Comparison of ENCODE assay signal across 25 cellular contexts in genomic region chr22:21856197-21856596, GRCh38. TPM values are rescaled to one million over a fixed set of nuclear protein-coding genes. Genes with fewer than 3 reads are reported as not detected.
DNase-seq lines count a peak whose midpoint lies in the region; ATAC-seq and TF ChIP-seq lines count a peak whose summit lies in the region.
"Had no signal": no experiment of that assay in that cellular context is flagged by ENCODE, and none has a peak within 500 bp of the region (broad histone marks: within the 10 kb centered on the region; RNA-seq: fewer than 3 reads in every experiment).

No MANE protein-coding gene starts in this region.

- H3K4me3 Mint-ChIP-seq in H9 (no peak overlapping the region; a peak in 1 of 5 replicates), natural killer cell (peak overlapping the region; percentile 18)
- H3K4me3 Mint-ChIP-seq in dendritic cell treated with granulocyte-macrophage colony-stimulating factor and Interleukin-4, amounts not matched to agents 40 ng/mL and 50 ng/mL, for 4 days: peak overlapping the region; percentile 25
- H3K4me3 Mint-ChIP-seq in activated T-helper 2 cell treated with anti-CD3 and anti-CD28 coated beads, Interferon-gamma antibody, Interleukin-2, Interleukin-4, amounts not matched to agents 10 μg/mL and 5 μg/mL and 100 μg/mL, durations not matched to agents 14 hours and 24 hours and 36 hours (ENCODE audit: low read depth): no peak overlapping the region
- H3K4me3 Mint-ChIP-seq: activated CD4-positive, alpha-beta T cell treated with anti-CD3 and anti-CD28 coated beads, Interleukin-2, amount 10 ng/mL, durations not matched to agents 24 days and 14 days; neural crest cell had no signal

- H3T11ph ChIP-seq in H9 (ENCODE audit: low read length): no peak overlapping the region

- peaks cover 32% of the 10 kb centered on the region for H3K4me1 ChIP-seq in BLaER1
- H3K4me1 ChIP-seq in H9 (ENCODE audit: insufficient read depth, low read length): peaks cover 2% of the 10 kb centered on the region
- H3K4me1 ChIP-seq: SJSA1 had no signal

- TF ChIP-seq CTCF in H9 (conservative IDR thresholded peaks at IDR 0.05) (no peak), natural killer cell (IDR thresholded peaks at IDR 0.05) (no peak)

- DNase-seq in H9 (no peak), natural killer cell (no peak)
- DNase-seq in activated T-helper 2 cell treated with anti-CD3 and anti-CD28 coated beads, Interferon-gamma antibody, Interleukin-2, Interleukin-4, amounts not matched to agents 10 μg/mL and 5 μg/mL and 100 μg/mL, durations not matched to agents 14 hours and 24 hours and 36 hours (ENCODE audit: low spot score): no peak
- DNase-seq in NK-92 treated with Interleukin-12 subunit alpha and Interleukin-12 subunit beta, amount 100 ng/mL, for 24 hours (lab: John Stamatoyannopoulos, UW): no peak
- DNase-seq: ACHN; activated CD4-positive, alpha-beta T cell treated with anti-CD3 and anti-CD28 coated beads, Interleukin-2, amount 10 ng/mL, durations not matched to agents 24 days and 14 days; activated gamma-delta T cell; activated T-cell treated with anti-CD3 and anti-CD28 coated beads, Interleukin-2, amount 50 U/mL, for 1 hour; BE2C; COR-L47; HCEC 1CT; kidney glomerular epithelial cell; NCI-H146; NCI-H446 treated with DMSO at 0.1 percent for 48 hours; posterior cingulate gyrus; stimulated activated CD4-positive, alpha-beta T cell treated with anti-CD3 and anti-CD28 coated beads, Interleukin-4, amount 100 ng/mL, for 24 hours; transverse colon had no signal

- H4K91ac ChIP-seq in H9 (ENCODE audit: insufficient read length, low read depth, low read length): no peak overlapping the region

- H3K27ac ChIP-seq in BLaER1 (no peak overlapping the region), H9 (ENCODE audit: insufficient read length, low read depth, low read length) (no peak overlapping the region)
- H3K27ac ChIP-seq: SJSA1, transverse colon had no signal

- H3K4me2 ChIP-seq in BLaER1: peak overlapping the region; percentile 17; the same call in 1 of the 2 replicates
- H3K4me2 ChIP-seq in H9 (ENCODE audit: insufficient read depth, insufficient read length, low read length): no peak overlapping the region

- no peak overlapping the region for H2BK12ac ChIP-seq in H9 (ENCODE audit: insufficient read length, low read depth, low read length)

- H4K8ac ChIP-seq in H9 (replicated peaks; ENCODE audit: insufficient read length, low read depth, low read length): no peak overlapping the region

- H3K9ac ChIP-seq in BLaER1 (no peak overlapping the region), H9 (ENCODE audit: extremely low read depth, insufficient read length, low read length) (no peak overlapping the region)

- intact Hi-C loops in dendritic cell treated with granulocyte-macrophage colony-stimulating factor and Interleukin-4, amounts not matched to agents 40 ng/mL and 50 ng/mL, for 4 days (cut with micrococcal nuclease): no loop called here
- intact Hi-C loops in natural killer cell (cut with micrococcal nuclease): no loop called here
- intact Hi-C loops in activated T-helper 2 cell treated with anti-CD3 and anti-CD28 coated beads, Interferon-gamma antibody, Interleukin-2, Interleukin-4, amounts not matched to agents 10 μg/mL and 5 μg/mL and 100 μg/mL, durations not matched to agents 14 hours and 24 hours and 36 hours (cut with micrococcal nuclease): no loop called here

- H3K4me1 Mint-ChIP-seq in H9 (peaks cover 38 to 40% of the 10 kb centered on the region in 2 experiments), natural killer cell (peaks cover 89 to 95% of the 10 kb centered on the region in 2 donors)
- peaks cover 81% of the 10 kb centered on the region for H3K4me1 Mint-ChIP-seq in dendritic cell treated with granulocyte-macrophage colony-stimulating factor and Interleukin-4, amounts not matched to agents 40 ng/mL and 50 ng/mL, for 4 days (ENCODE audit: low read depth)
- peaks cover 42% of the 10 kb centered on the region for H3K4me1 Mint-ChIP-seq in activated T-helper 2 cell treated with anti-CD3 and anti-CD28 coated beads, Interferon-gamma antibody, Interleukin-2, Interleukin-4, amounts not matched to agents 10 μg/mL and 5 μg/mL and 100 μg/mL, durations not matched to agents 14 hours and 24 hours and 36 hours (ENCODE audit: low read depth)

- peaks cover 13% of the 10 kb centered on the region for H3K79me1 ChIP-seq in H9 (ENCODE audit: insufficient read depth, low read depth, low read length, poor library complexity, severe bottlenecking)

- H3K56ac ChIP-seq in H9 (ENCODE audit: insufficient read length, low read depth, low read length): no peak overlapping the region

- no peak for ATAC-seq in natural killer cell
- ATAC-seq in HG03378 (IDR thresholded peaks at IDR 0.05; ENCODE audit: unreplicated experiment): no peak
- ATAC-seq in GM18520 (IDR thresholded peaks at IDR 0.05; ENCODE audit: unreplicated experiment): no peak
- ATAC-seq: sciatic nerve had no signal

- H3K27me3 ChIP-seq in BLaER1: no peaks in the 10 kb centered on the region
- no peaks in the 10 kb centered on the region for H3K27me3 ChIP-seq in H9 (ENCODE audit: insufficient read depth, low read length)
- H3K27me3 ChIP-seq: BE2C, SJSA1, transverse colon had no signal

- H3K27ac Mint-ChIP-seq in H9 (peak overlapping the region in 2 of 3 experiments; percentile 30 to 62; a peak in 3 of 7 replicates), natural killer cell (peak overlapping the region; percentile 87 to 90)
- H3K27ac Mint-ChIP-seq in dendritic cell treated with granulocyte-macrophage colony-stimulating factor and Interleukin-4, amounts not matched to agents 40 ng/mL and 50 ng/mL, for 4 days: peak overlapping the region; percentile 50
- H3K27ac Mint-ChIP-seq in activated T-helper 2 cell treated with anti-CD3 and anti-CD28 coated beads, Interferon-gamma antibody, Interleukin-2, Interleukin-4, amounts not matched to agents 10 μg/mL and 5 μg/mL and 100 μg/mL, durations not matched to agents 14 hours and 24 hours and 36 hours: no peak overlapping the region
- H3K27ac Mint-ChIP-seq: activated CD4-positive, alpha-beta T cell treated with anti-CD3 and anti-CD28 coated beads, Interleukin-2, amount 10 ng/mL, durations not matched to agents 24 days and 14 days had no signal

- no peak overlapping the region for H2BK120ac ChIP-seq in H9 (ENCODE audit: low read depth, low read length, poor library complexity, severe bottlenecking)

- H3K14ac ChIP-seq in H9 (ENCODE audit: insufficient read depth, low read length): no peak overlapping the region

- no peak overlapping the region for H3K23ac ChIP-seq in H9 (ENCODE audit: insufficient read length, low read depth, low read length)

- H3K27me3 Mint-ChIP-seq in H9 (ENCODE audit: low read depth) (no peaks in the 10 kb centered on the region), natural killer cell (ENCODE audit: low read depth in 2 of 2) (no peaks in the 10 kb centered on the region)
- no peaks in the 10 kb centered on the region for H3K27me3 Mint-ChIP-seq in dendritic cell treated with granulocyte-macrophage colony-stimulating factor and Interleukin-4, amounts not matched to agents 40 ng/mL and 50 ng/mL, for 4 days
- no peaks in the 10 kb centered on the region for H3K27me3 Mint-ChIP-seq in activated T-helper 2 cell treated with anti-CD3 and anti-CD28 coated beads, Interferon-gamma antibody, Interleukin-2, Interleukin-4, amounts not matched to agents 10 μg/mL and 5 μg/mL and 100 μg/mL, durations not matched to agents 14 hours and 24 hours and 36 hours (ENCODE audit: low read depth)
- H3K27me3 Mint-ChIP-seq: activated CD4-positive, alpha-beta T cell treated with anti-CD3 and anti-CD28 coated beads, Interleukin-2, amount 10 ng/mL, durations not matched to agents 24 days and 14 days had no signal

- H3K4ac ChIP-seq in H9 (ENCODE audit: low read depth, low read length): no peak overlapping the region

- H4K5ac ChIP-seq in H9 (ENCODE audit: insufficient read length, low read depth, low read length): no peak overlapping the region

- no peak overlapping the region for H2BK20ac ChIP-seq in H9 (ENCODE audit: low read depth, low read length, poor library complexity, severe bottlenecking)

- no CpG with 5 or more reads among the region's 10 CpGs for WGBS in H9 (ENCODE audit: extremely low coverage, insufficient read length, low lambda C conversion rate)

- H3K9me3 ChIP-seq in BLaER1 (peaks cover 11% of the 10 kb centered on the region; the same call in 1 of the 2 replicates), H9 (ENCODE audit: control insufficient read depth, low read depth, low read length) (no peaks in the 10 kb centered on the region)
- H3K9me3 ChIP-seq: BE2C, SJSA1, transverse colon had no signal

- H3K36me3 ChIP-seq in BLaER1: peaks cover 33% of the 10 kb centered on the region
- H3K36me3 ChIP-seq: BE2C, SJSA1, transverse colon had no signal

- H3K36me3 Mint-ChIP-seq in H9 (ENCODE audit: insufficient read depth in 1 of 3, low read depth in 3 of 3) (peaks cover under 1 to 16% (median 12%) of the 10 kb centered on the region in 3 experiments; a peak in 5 of 7 replicates), natural killer cell (no peaks in the 10 kb centered on the region)
- H3K36me3 Mint-ChIP-seq in dendritic cell treated with granulocyte-macrophage colony-stimulating factor and Interleukin-4, amounts not matched to agents 40 ng/mL and 50 ng/mL, for 4 days (ENCODE audit: low read depth): peaks cover 30% of the 10 kb centered on the region
- peaks cover 33% of the 10 kb centered on the region for H3K36me3 Mint-ChIP-seq in activated T-helper 2 cell treated with anti-CD3 and anti-CD28 coated beads, Interferon-gamma antibody, Interleukin-2, Interleukin-4, amounts not matched to agents 10 μg/mL and 5 μg/mL and 100 μg/mL, durations not matched to agents 14 hours and 24 hours and 36 hours (ENCODE audit: low read depth)

- peaks cover 65% of the 10 kb centered on the region; the same call in 1 of the 2 replicates for H3K79me2 ChIP-seq in H9 (ENCODE audit: insufficient read depth, low read length)

- peaks cover 100% of the 10 kb centered on the region for H4K20me1 ChIP-seq in BLaER1
- no peaks in the 10 kb centered on the region for H4K20me1 ChIP-seq in H9 (ENCODE audit: control insufficient read depth, insufficient read depth, insufficient read length)

- no peak overlapping the region for H2BK15ac ChIP-seq in H9 (ENCODE audit: low read depth, low read length)

- no peak overlapping the region for H3K18ac ChIP-seq in H9 (ENCODE audit: insufficient read length, low read depth, low read length)

- H3K9me3 Mint-ChIP-seq in H9: no peaks in the 10 kb centered on the region
- no peaks in the 10 kb centered on the region for H3K9me3 Mint-ChIP-seq in dendritic cell treated with granulocyte-macrophage colony-stimulating factor and Interleukin-4, amounts not matched to agents 40 ng/mL and 50 ng/mL, for 4 days
- no peaks in the 10 kb centered on the region for H3K9me3 Mint-ChIP-seq in natural killer cell
- no peaks in the 10 kb centered on the region for H3K9me3 Mint-ChIP-seq in activated T-helper 2 cell treated with anti-CD3 and anti-CD28 coated beads, Interferon-gamma antibody, Interleukin-2, Interleukin-4, amounts not matched to agents 10 μg/mL and 5 μg/mL and 100 μg/mL, durations not matched to agents 14 hours and 24 hours and 36 hours
- H3K9me3 Mint-ChIP-seq: activated CD4-positive, alpha-beta T cell treated with anti-CD3 and anti-CD28 coated beads, Interleukin-2, amount 10 ng/mL, durations not matched to agents 24 days and 14 days; neural crest cell had no signal

- H3K23me2 ChIP-seq in H9 (ENCODE audit: insufficient read length, low read depth, low read length, poor library complexity, severe bottlenecking): no peaks in the 10 kb centered on the region

- H2AFZ ChIP-seq in H9 (ENCODE audit: low read length): no peak overlapping the region

- H2BK5ac ChIP-seq in H9 (ENCODE audit: insufficient read length, low read length): no peak overlapping the region

- H3K4me3 ChIP-seq in BLaER1: no peak overlapping the region
- H3K4me3 ChIP-seq: lung, SJSA1, transverse colon had no signal

- H2AK5ac ChIP-seq in H9 (ENCODE audit: insufficient read length, low read length): no peak overlapping the region

RNA-seq across cellular contexts. Expression of gene MAPK1, which starts 11.2 kb away (rescaled TPM):
- 90.3 and 98.1 TPM in 2 replicates for total RNA-seq in H9 (2021)
- total RNA-seq in natural killer cell: 100 to 1,000 TPM; 189 to 246 (median 214) TPM
- 150 and 153 TPM in 2 replicates for total RNA-seq in activated T-helper 2 cell treated with anti-CD3 and anti-CD28 coated beads, Interferon-gamma antibody, Interleukin-2, Interleukin-4, amounts not matched to agents 10 μg/mL and 5 μg/mL and 100 μg/mL, durations not matched to agents 14 hours and 24 hours and 36 hours

Comparison
In these comparisons a context has a peak if more than half of its experiments do, and no peak if none do; other contexts are left out.
1. H3K4me3 Mint-ChIP-seq: peak in dendritic cell treated with granulocyte-macrophage colony-stimulating factor and Interleukin-4, amounts not matched to agents 40 ng/mL and 50 ng/mL, for 4 days (single experiment) and natural killer cell (single experiment); none in H9 (0 of 2) and activated T-helper 2 cell treated with anti-CD3 and anti-CD28 coated beads, Interferon-gamma antibody, Interleukin-2, Interleukin-4, amounts not matched to agents 10 μg/mL and 5 μg/mL and 100 μg/mL, durations not matched to agents 14 hours and 24 hours and 36 hours (single experiment).